Comparison of ENCODE assay signal across 14 cellular contexts in genomic region chr10:129761573-129761972, GRCh38.
"Had no signal": no experiment of that assay in that cellular context is flagged by ENCODE, and none has a peak within 500 bp of the region (broad histone marks: within the 10 kb centered on the region; RNA-seq: fewer than 3 reads in every experiment).

No MANE protein-coding gene starts in this region.

- H3K4me1 Mint-ChIP-seq: mesothelial cell of epicardium; stimulated activated effector memory CD8-positive, alpha-beta T cell treated with anti-CD3 and anti-CD28 coated beads, Interleukin-12 subunit alpha, Interleukin-12 subunit beta, amount 100 ng/mL, for 72 hours had no signal

- H3K9me3 ChIP-seq: pancreas had no signal

- H3K27ac Mint-ChIP-seq: activated B cell treated with CpG ODN at 0.5 μM for 24 hours; activated CD8-positive, alpha-beta T cell treated with anti-CD3 and anti-CD28 coated beads, Interleukin-2, amount 10 ng/mL, durations not matched to agents 7 days and 5 days; activated naive CD4-positive, alpha-beta T cell treated with anti-CD3 and anti-CD28 coated beads for 36 hours; activated naive CD8-positive, alpha-beta T cell treated with anti-CD3 and anti-CD28 coated beads, Interleukin-2, amount 50 U/mL, for 24 hours; mesothelial cell of epicardium; stimulated activated effector memory CD8-positive, alpha-beta T cell treated with anti-CD3 and anti-CD28 coated beads, Interleukin-12 subunit alpha, Interleukin-12 subunit beta, amount 100 ng/mL, for 72 hours had no signal

- H3K4me3 Mint-ChIP-seq: activated B cell treated with CpG ODN at 0.5 μM for 24 hours; activated CD8-positive, alpha-beta T cell treated with anti-CD3 and anti-CD28 coated beads, Interleukin-2, amount 10 ng/mL, durations not matched to agents 7 days and 5 days; activated naive CD4-positive, alpha-beta T cell treated with anti-CD3 and anti-CD28 coated beads for 36 hours; activated naive CD8-positive, alpha-beta T cell treated with anti-CD3 and anti-CD28 coated beads, Interleukin-2, amount 50 U/mL, for 24 hours; mesothelial cell of epicardium; neural crest cell; stimulated activated effector memory CD8-positive, alpha-beta T cell treated with anti-CD3 and anti-CD28 coated beads, Interleukin-12 subunit alpha, Interleukin-12 subunit beta, amount 100 ng/mL, for 72 hours had no signal

- ATAC-seq: activated CD8-positive, alpha-beta T cell treated with anti-CD3 and anti-CD28 coated beads, Interleukin-2, amount 10 ng/mL, durations not matched to agents 7 days and 5 days; activated naive CD8-positive, alpha-beta T cell treated with anti-CD3 and anti-CD28 coated beads, Interleukin-2, amount 50 U/mL, for 24 hours; pancreas; stimulated activated effector memory CD8-positive, alpha-beta T cell treated with anti-CD3 and anti-CD28 coated beads, Interleukin-12 subunit alpha, Interleukin-12 subunit beta, amount 100 ng/mL, for 72 hours had no signal

- H3K4me1 ChIP-seq: pancreas had no signal

- H3K27me3 Mint-ChIP-seq: activated B cell treated with CpG ODN at 0.5 μM for 24 hours; activated naive CD8-positive, alpha-beta T cell treated with anti-CD3 and anti-CD28 coated beads, Interleukin-2, amount 50 U/mL, for 24 hours had no signal

- H3K9me3 Mint-ChIP-seq: activated B cell treated with CpG ODN at 0.5 μM for 24 hours; activated naive CD4-positive, alpha-beta T cell treated with anti-CD3 and anti-CD28 coated beads for 36 hours; activated naive CD8-positive, alpha-beta T cell treated with anti-CD3 and anti-CD28 coated beads, Interleukin-2, amount 50 U/mL, for 24 hours; mesothelial cell of epicardium; neural crest cell had no signal

- H3K4me3 ChIP-seq: dorsolateral prefrontal cortex, hepatocyte, pancreas, tibial nerve had no signal

- H3K27ac ChIP-seq: dorsolateral prefrontal cortex, hepatocyte, pancreas, tibial nerve had no signal

- DNase-seq: activated CD4-positive, alpha-beta T cell treated with anti-CD3 and anti-CD28 coated beads for 48 hours; activated CD8-positive, alpha-beta T cell treated with anti-CD3 and anti-CD28 coated beads, Interleukin-2, amount 10 ng/mL, durations not matched to agents 7 days and 5 days; activated naive CD4-positive, alpha-beta T cell treated with anti-CD3 and anti-CD28 coated beads for 36 hours; activated naive CD8-positive, alpha-beta T cell treated with anti-CD3 and anti-CD28 coated beads, Interleukin-2, amount 50 U/mL, for 24 hours; activated T-cell treated with anti-CD3 and anti-CD28 coated beads for 4 hours; SW 1271 had no signal

- H3K27me3 ChIP-seq: dorsolateral prefrontal cortex, hepatocyte, pancreas, tibial nerve had no signal

- H3K36me3 ChIP-seq: pancreas had no signal
